ENCODE assay signal across 18 cellular contexts in genomic region chr16:82197540-82198240, GRCh38. TPM values are rescaled to one million over a fixed set of nuclear protein-coding genes. Genes with fewer than 3 reads are reported as not detected.
DNase-seq lines count a peak whose midpoint lies in the region; FAIRE-seq and TF ChIP-seq lines count a peak whose summit lies in the region.
"Had no signal": no experiment of that assay in that cellular context is flagged by ENCODE, and none has a peak within 500 bp of the region (broad histone marks: within the 10 kb centered on the region; RNA-seq: fewer than 3 reads in every experiment).

No MANE protein-coding gene starts in this region.

- FAIRE-seq in bronchial epithelial cell (lab: Jason Lieb, UNC) = peak; percentile 95
- peak; percentile 96 for FAIRE-seq in keratinocyte (lab: Jason Lieb, UNC)
- FAIRE-seq: RCC 7860 had no signal

- H3K4me3 ChIP-seq in bronchial epithelial cell (ENCODE audit: low read depth, low read length) = no peak overlapping the region
- H3K4me3 ChIP-seq in keratinocyte (ENCODE audit: control insufficient read depth in 2 of 3, extremely low read depth in 1 of 3, insufficient read depth in 2 of 3, low read depth in 1 of 3, low read length in 3 of 3) = peak overlapping the region in 2 of 3 experiments; percentile 43 to 53

- dilution Hi-C loops in keratinocyte (cut with MboI; ENCODE audit: extremely low pct_ligation_motif_present, low sequenced_read_pairs) = no loop called here

- H3K9ac ChIP-seq in keratinocyte (ENCODE audit: control insufficient read depth, extremely low read depth, insufficient read depth, low read length) = peak overlapping the region; percentile 41

- peak overlapping the region; percentile 79 for H2AFZ ChIP-seq in keratinocyte (ENCODE audit: control insufficient read depth, low read length)

- no peaks in the 10 kb centered on the region for H3K27me3 ChIP-seq in bronchial epithelial cell (ENCODE audit: control insufficient read depth, insufficient read depth, low read length)
- no peaks in the 10 kb centered on the region for H3K27me3 ChIP-seq in keratinocyte (ENCODE audit: control insufficient read depth, extremely low read depth, insufficient read depth, low read length)

- H3K36me3 ChIP-seq in bronchial epithelial cell (ENCODE audit: control insufficient read depth, insufficient read depth, low read length) = no peaks in the 10 kb centered on the region
- H3K36me3 ChIP-seq in keratinocyte (ENCODE audit: control insufficient read depth in 2 of 2, extremely low read depth in 1 of 2, insufficient read depth in 2 of 2, low read length in 2 of 2) = no peaks in the 10 kb centered on the region

- DNase-seq in NCI-H226 (peak; percentile 31), bronchial epithelial cell (ENCODE audit: low read depth) (peak; percentile 96), keratinocyte (ENCODE audit: low read depth, low spot score) (peak; percentile 13), NCI-H345 treated with DMSO at 0.1 percent for 48 hours (lab: John Stamatoyannopoulos, UW; ENCODE audit: unreplicated experiment) (no peak), NOMO-1 treated with DMSO at 0.1 percent for 48 hours (lab: John Stamatoyannopoulos, UW; ENCODE audit: unreplicated experiment) (no peak), NCI-H524 (lab: John Stamatoyannopoulos, UW) (no peak), NOMO-1 treated with dmso at 0.1 percent for 144 hours (lab: John Stamatoyannopoulos, UW; ENCODE audit: unreplicated experiment) (no peak)
- DNase-seq: ACHN; CD4-positive, alpha-beta memory T cell; DND-41; HCEC 1CT; MV-4-11; NCI-H1417 treated with DMSO at 0.1 percent for 48 hours; NCI-H2029; NCI-H2171 treated with DMSO at 0.1 percent for 48 hours; NCI-H526 treated with DMSO at 0.1 percent for 48 hours; SIG-M5 had no signal

- H3K79me2 ChIP-seq in keratinocyte (ENCODE audit: control insufficient read depth, insufficient read depth, low read length) = no peaks in the 10 kb centered on the region

- no peaks in the 10 kb centered on the region for H4K20me1 ChIP-seq in keratinocyte (ENCODE audit: control insufficient read depth, extremely low read depth, insufficient read depth, low read length)

- TF ChIP-seq CTCF in bronchial epithelial cell (IDR thresholded peaks at IDR 0.05; ENCODE audit: insufficient read depth, low read length, severe bottlenecking) (no peak), keratinocyte (optimal IDR thresholded peaks at IDR 0.05 in 1 of 3, IDR thresholded peaks at IDR 0.05 in 1 of 3, conservative IDR thresholded peaks at IDR 0.05 in 1 of 3; ENCODE audit: extremely low read depth in 1 of 3, insufficient read depth in 2 of 3, low read length in 3 of 3) (no peak)

- no peaks in the 10 kb centered on the region for H3K9me1 ChIP-seq in keratinocyte (ENCODE audit: control insufficient read depth, extremely low read depth, insufficient read depth, low read length)

- H3K4me2 ChIP-seq in keratinocyte (ENCODE audit: control insufficient read depth, extremely low read depth, insufficient read depth, low read depth, low read length) = peak overlapping the region; percentile 86

- no peaks in the 10 kb centered on the region for H3K9me3 ChIP-seq in keratinocyte (ENCODE audit: control insufficient read depth, low read depth, low read length)

- peaks cover 27% of the 10 kb centered on the region for H3K4me1 ChIP-seq in keratinocyte (ENCODE audit: control insufficient read depth, extremely low read depth, insufficient read depth, low read length)

- peak overlapping the region; percentile 82 for H3K27ac ChIP-seq in keratinocyte (ENCODE audit: control insufficient read depth, insufficient read depth, low read length)

RNA-seq across cellular contexts. Expression of gene MPHOSPH6, which starts 27.7 kb away (rescaled TPM):
- total RNA-seq in bronchial epithelial cell = 71.8 and 91.9 TPM in 2 replicates
- polyA plus RNA-seq in keratinocyte = 38.2 to 76.1 TPM (median 56.2 TPM) in 3 replicates
- 290 TPM for polyA plus RNA-seq in keratinocyte (2011; ENCODE audit: low read depth)
- 47.3 and 71.3 TPM in 2 replicates for polyA plus RNA-seq in keratinocyte (2011; cell fraction: cytosol; rRNA removed)
- polyA plus RNA-seq in keratinocyte (2011; cell fraction: nucleus; rRNA removed) = 57.9 and 79.3 TPM in 2 replicates
- polyA plus RNA-seq in keratinocyte (2012; ENCODE audit: low replicate concordance) = 60.0 and 60.9 TPM in 2 replicates
- polyA minus RNA-seq in keratinocyte = 2.4 to 22.8 TPM (median 9.8 TPM) in 3 replicates
- polyA minus RNA-seq in keratinocyte (2011; cell fraction: cytosol; rRNA and poly(A)+ RNA removed) = 15.2 TPM
- polyA minus RNA-seq in keratinocyte (2011; cell fraction: nucleus; rRNA and poly(A)+ RNA removed) = 10.7 and 27.0 TPM in 2 replicates

Comparison
In these comparisons a context has a peak if more than half of its experiments do, and no peak if none do; other contexts are left out.
1. DNase-seq: peak in NCI-H226 (single experiment), bronchial epithelial cell (single experiment) and keratinocyte (single experiment); none in NCI-H345 treated with DMSO at 0.1 percent for 48 hours (single experiment), NOMO-1 treated with DMSO at 0.1 percent for 48 hours (single experiment), NCI-H524 (0 of 2) and NOMO-1 treated with dmso at 0.1 percent for 144 hours (single experiment).